Comparison of ENCODE assay signal across 15 cellular contexts in the genomic region with DNA sequence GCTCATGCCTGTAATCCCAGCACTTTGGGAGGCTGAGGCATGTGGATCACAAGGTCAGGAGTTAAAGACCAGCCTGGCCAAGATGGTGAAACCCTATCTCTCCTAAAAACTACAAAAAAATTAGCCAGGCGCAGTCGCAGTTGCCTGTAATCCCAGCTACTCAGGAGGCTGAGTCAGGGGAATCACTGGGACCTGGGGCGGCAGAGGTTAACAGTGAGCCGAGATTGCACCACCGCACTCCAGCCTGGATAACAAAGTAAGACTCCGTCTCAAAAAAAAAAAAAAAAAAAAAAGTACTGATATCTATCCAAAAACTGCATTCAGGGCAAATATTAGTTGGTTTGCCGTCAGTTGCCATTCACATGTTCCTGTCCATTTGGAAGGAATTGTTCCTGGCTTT.
"Had no signal": no experiment of that assay in that cellular context is flagged by ENCODE, and none has a peak within 500 bp of the region (broad histone marks: within the 10 kb centered on the region; RNA-seq: fewer than 3 reads in every experiment).

No MANE protein-coding gene starts in this region.

- H3K4me3 Mint-ChIP-seq: central memory CD8-positive, alpha-beta T cell; naive B cell; nephron had no signal

- H3K27me3 ChIP-seq: esophagus muscularis mucosa, hepatocyte, sigmoid colon, tibial artery, upper lobe of left lung, uterus had no signal

- H3K27ac ChIP-seq: esophagus muscularis mucosa, hepatocyte, sigmoid colon, tibial artery, upper lobe of left lung, uterus had no signal

- H3K9me3 ChIP-seq: esophagus muscularis mucosa, sigmoid colon, tibial artery, upper lobe of left lung, uterus had no signal

- H3K36me3 ChIP-seq: uterus had no signal

- H2AFZ ChIP-seq: hepatocyte had no signal

- DNase-seq: effector memory CD4-positive, alpha-beta T cell; foreskin melanocyte; head of caudate nucleus; naive B cell; sigmoid colon; small intestine; stimulated activated CD4-positive, alpha-beta T cell treated with anti-CD3 and anti-CD28 coated beads, Interleukin-12 subunit alpha, Interleukin-12 subunit beta, amount 100 ng/mL, for 4 hours; stimulated activated naive CD4-positive, alpha-beta T cell; tibial artery; upper lobe of left lung; uterus had no signal

- H3K27ac Mint-ChIP-seq: nephron had no signal

- H3K27me3 Mint-ChIP-seq: central memory CD8-positive, alpha-beta T cell; naive B cell had no signal

- H3K4me1 ChIP-seq: esophagus muscularis mucosa, tibial artery, upper lobe of left lung, uterus had no signal

- H3K4me2 ChIP-seq: hepatocyte had no signal

- H3K4me3 ChIP-seq: esophagus muscularis mucosa, hepatocyte, sigmoid colon, tibial artery, upper lobe of left lung, uterus had no signal

- H3K4me1 Mint-ChIP-seq: central memory CD8-positive, alpha-beta T cell; nephron had no signal

- H3K9me3 Mint-ChIP-seq: central memory CD8-positive, alpha-beta T cell; naive B cell; nephron had no signal
